Comparison of ENCODE assay signal across 20 cellular contexts in genomic region chr11:102276302-102277182, GRCh38. TPM values are rescaled to one million over a fixed set of nuclear protein-coding genes. Genes with fewer than 3 reads are reported as not detected.
DNase-seq lines count a peak whose midpoint lies in the region; ATAC-seq and TF ChIP-seq lines count a peak whose summit lies in the region.
"Had no signal": no experiment of that assay in that cellular context is flagged by ENCODE, and none has a peak within 500 bp of the region (broad histone marks: within the 10 kb centered on the region; RNA-seq: fewer than 3 reads in every experiment).

No MANE protein-coding gene starts in this region.

- ATAC-seq in activated naive CD8-positive, alpha-beta T cell treated with anti-CD3 and anti-CD28 coated beads, Interleukin-2, amount 50 U/mL, for 24 hours, result no peak
- ATAC-seq: T-cell had no signal

- H3K4me3 ChIP-seq in fibroblast of pulmonary artery (replicated peaks; ENCODE audit: low read depth, low read length), result no peak overlapping the region
- H3K4me3 ChIP-seq: heart right ventricle had no signal

- peak overlapping the region; percentile 7 for H3K27ac Mint-ChIP-seq in activated naive CD8-positive, alpha-beta T cell treated with anti-CD3 and anti-CD28 coated beads for 36 hours
- no peak overlapping the region for H3K27ac Mint-ChIP-seq in activated naive CD8-positive, alpha-beta T cell treated with anti-CD3 and anti-CD28 coated beads, Interleukin-2, amount 50 U/mL, for 24 hours
- H3K27ac Mint-ChIP-seq: T-cell had no signal

- no peak overlapping the region for H3K4me3 Mint-ChIP-seq in activated naive CD8-positive, alpha-beta T cell treated with anti-CD3 and anti-CD28 coated beads for 36 hours
- H3K4me3 Mint-ChIP-seq in activated naive CD8-positive, alpha-beta T cell treated with anti-CD3 and anti-CD28 coated beads, Interleukin-2, amount 50 U/mL, for 24 hours, result no peak overlapping the region
- H3K4me3 Mint-ChIP-seq: IgD-negative memory B cell, T-cell had no signal

- DNase-seq in activated naive CD8-positive, alpha-beta T cell treated with anti-CD3 and anti-CD28 coated beads for 36 hours, result no peak
- DNase-seq in activated naive CD8-positive, alpha-beta T cell treated with anti-CD3 and anti-CD28 coated beads, Interleukin-2, amount 50 U/mL, for 24 hours, result no peak
- DNase-seq in fibroblast of pulmonary artery (ENCODE audit: low read depth) (peak; percentile 37), pulmonary artery endothelial cell (ENCODE audit: low read depth, low spot score) (peak; percentile 20), superior temporal gyrus (ENCODE audit: extremely low spot score) (no peak), NCI-H128 (lab: John Stamatoyannopoulos, UW; ENCODE audit: unreplicated experiment) (no peak), DMS79 (lab: John Stamatoyannopoulos, UW) (no peak)
- DNase-seq: activated CD8-positive, alpha-beta memory T cell treated with anti-CD3 and anti-CD28 coated beads for 24 hours; amniotic stem cell; erythroblast; heart right ventricle; NCI-H1105 treated with DMSO at 0.1 percent for 48 hours; NCI-H2171; NCI-H82; stimulated activated naive CD4-positive, alpha-beta T cell; T-cell had no signal

- H3K9me3 Mint-ChIP-seq in activated naive CD8-positive, alpha-beta T cell treated with anti-CD3 and anti-CD28 coated beads for 36 hours, result no peaks in the 10 kb centered on the region
- no peaks in the 10 kb centered on the region for H3K9me3 Mint-ChIP-seq in activated naive CD8-positive, alpha-beta T cell treated with anti-CD3 and anti-CD28 coated beads, Interleukin-2, amount 50 U/mL, for 24 hours
- H3K9me3 Mint-ChIP-seq: IgD-negative memory B cell, T-cell had no signal

- TF ChIP-seq CTCF in VCaP (conservative IDR thresholded peaks at IDR 0.05), result no peak
- no peak for TF ChIP-seq CTCF in fibroblast of pulmonary artery (IDR thresholded peaks at IDR 0.05; ENCODE audit: low read length, missing control alignments)

- H3K4me1 Mint-ChIP-seq in activated naive CD8-positive, alpha-beta T cell treated with anti-CD3 and anti-CD28 coated beads for 36 hours, result peaks cover 19% of the 10 kb centered on the region
- peaks cover 16% of the 10 kb centered on the region for H3K4me1 Mint-ChIP-seq in activated naive CD8-positive, alpha-beta T cell treated with anti-CD3 and anti-CD28 coated beads, Interleukin-2, amount 50 U/mL, for 24 hours

- peaks cover 17% of the 10 kb centered on the region for H3K27me3 Mint-ChIP-seq in activated naive CD8-positive, alpha-beta T cell treated with anti-CD3 and anti-CD28 coated beads for 36 hours
- peaks cover 12% of the 10 kb centered on the region for H3K27me3 Mint-ChIP-seq in activated naive CD8-positive, alpha-beta T cell treated with anti-CD3 and anti-CD28 coated beads, Interleukin-2, amount 50 U/mL, for 24 hours

- H3K36me3 Mint-ChIP-seq in activated naive CD8-positive, alpha-beta T cell treated with anti-CD3 and anti-CD28 coated beads for 36 hours, result no peaks in the 10 kb centered on the region
- no peaks in the 10 kb centered on the region for H3K36me3 Mint-ChIP-seq in activated naive CD8-positive, alpha-beta T cell treated with anti-CD3 and anti-CD28 coated beads, Interleukin-2, amount 50 U/mL, for 24 hours (ENCODE audit: low read depth)
- H3K36me3 Mint-ChIP-seq: IgD-negative memory B cell, T-cell had no signal

- H3K27ac ChIP-seq in VCaP, result peak overlapping the region; percentile 13; the same call in 1 of the 2 replicates
- H3K27ac ChIP-seq: C4-2B, heart right ventricle, RWPE1 had no signal

RNA-seq across cellular contexts. Expression of gene BIRC3, which starts 40.7 kb away (rescaled TPM):
- 10 to 100 TPM; 76.6 to 79.9 TPM for total RNA-seq in activated naive CD8-positive, alpha-beta T cell treated with anti-CD3 and anti-CD28 coated beads for 36 hours
- 3.5 and 12.0 TPM in 2 replicates for total RNA-seq in pulmonary artery endothelial cell

Comparison
In these comparisons a context has a peak if more than half of its experiments do, and no peak if none do; other contexts are left out.
1. DNase-seq: peak in fibroblast of pulmonary artery (single experiment) and pulmonary artery endothelial cell (single experiment); none in activated naive CD8-positive, alpha-beta T cell treated with anti-CD3 and anti-CD28 coated beads for 36 hours (single experiment), activated naive CD8-positive, alpha-beta T cell treated with anti-CD3 and anti-CD28 coated beads, Interleukin-2, amount 50 U/mL, for 24 hours (single experiment), superior temporal gyrus (single experiment), NCI-H128 (single experiment) and DMS79 (single experiment).